In the genomic region with DNA sequence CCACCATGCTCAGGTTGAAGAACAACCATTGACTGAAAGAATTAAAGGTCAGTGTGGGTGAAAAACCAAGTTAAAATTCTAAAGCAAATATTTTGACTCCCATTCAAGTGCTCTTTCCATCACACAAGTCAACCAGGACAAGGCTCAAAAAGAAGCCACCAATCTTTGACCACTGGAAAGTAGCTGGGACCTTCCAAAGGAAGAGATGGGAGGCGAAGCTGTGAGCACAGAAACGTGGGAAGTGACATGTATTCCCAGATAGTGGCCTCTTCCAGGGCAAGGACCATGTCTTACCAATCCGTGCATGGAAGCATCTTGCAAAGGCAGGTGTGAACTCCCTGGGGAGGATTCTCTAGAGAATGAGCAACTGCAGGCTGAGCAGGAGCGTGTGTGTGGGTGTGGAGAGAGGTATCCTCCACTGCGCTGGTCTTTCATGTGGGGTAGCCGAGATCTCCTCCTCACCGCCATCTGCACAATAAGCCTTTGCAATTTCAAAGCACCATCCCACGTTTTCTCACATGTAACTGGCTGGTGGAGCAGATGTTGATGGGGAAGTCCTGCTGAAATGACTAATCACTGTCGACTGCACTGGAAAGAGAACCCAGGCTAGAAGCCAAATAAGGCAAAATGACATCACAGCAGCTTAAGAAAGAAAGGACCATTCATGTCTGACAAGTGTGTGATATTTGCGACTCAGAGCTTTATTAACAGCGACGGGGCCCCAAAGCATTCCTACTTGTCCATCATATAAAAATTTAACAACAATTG, we compare ENCODE assay signal across 8 cellular contexts.
DNase-seq lines count a peak whose midpoint lies in the region; ATAC-seq and TF ChIP-seq lines count a peak whose summit lies in the region.

No MANE protein-coding gene starts in this region.

- H3K27me3 Mint-ChIP-seq in activated CD4-positive, alpha-beta T cell treated with anti-CD3 and anti-CD28 coated beads, Interleukin-2, amount 10 ng/mL, durations not matched to agents 24 days and 14 days = peaks cover 45% of the 10 kb centered on the region

- no peaks in the 10 kb centered on the region for H3K36me3 Mint-ChIP-seq in activated CD4-positive, alpha-beta T cell treated with anti-CD3 and anti-CD28 coated beads, Interleukin-2, amount 10 ng/mL, durations not matched to agents 24 days and 14 days (ENCODE audit: low read depth)

- H3K27me3 ChIP-seq in upper lobe of right lung = no peaks in the 10 kb centered on the region

- no peaks in the 10 kb centered on the region for H3K9me3 Mint-ChIP-seq in activated CD4-positive, alpha-beta T cell treated with anti-CD3 and anti-CD28 coated beads, Interleukin-2, amount 10 ng/mL, durations not matched to agents 24 days and 14 days

- peak overlapping the region; percentile 77 for H3K27ac Mint-ChIP-seq in activated CD4-positive, alpha-beta T cell treated with anti-CD3 and anti-CD28 coated beads, Interleukin-2, amount 10 ng/mL, durations not matched to agents 24 days and 14 days

- no peaks in the 10 kb centered on the region for H3K36me3 ChIP-seq in upper lobe of right lung

- H3K9me3 ChIP-seq in upper lobe of right lung = no peaks in the 10 kb centered on the region

- no peak overlapping the region for H3K4me3 Mint-ChIP-seq in activated CD4-positive, alpha-beta T cell treated with anti-CD3 and anti-CD28 coated beads, Interleukin-2, amount 10 ng/mL, durations not matched to agents 24 days and 14 days

- peak; percentile 79 for ATAC-seq in GM19438 (IDR thresholded peaks at IDR 0.05; ENCODE audit: low read depth, unreplicated experiment)
- peak; percentile 94 for ATAC-seq in HG03442 (IDR thresholded peaks at IDR 0.05; ENCODE audit: unreplicated experiment)
- ATAC-seq in upper lobe of right lung = peak; percentile 54

- peaks cover 23% of the 10 kb centered on the region for H3K4me1 Mint-ChIP-seq in activated CD4-positive, alpha-beta T cell treated with anti-CD3 and anti-CD28 coated beads, Interleukin-2, amount 10 ng/mL, durations not matched to agents 24 days and 14 days

- DNase-seq in COLO829 (ENCODE audit: low spot score) = peak; percentile 28
- DNase-seq in activated CD4-positive, alpha-beta T cell treated with anti-CD3 and anti-CD28 coated beads, Interleukin-2, amount 10 ng/mL, durations not matched to agents 24 days and 14 days = peak; percentile 81
- peak; percentile 21 to 50 for DNase-seq in foreskin fibroblast
- no peak for DNase-seq in upper lobe of right lung
- DNase-seq in UCSD-AML1 (lab: John Stamatoyannopoulos, UW; ENCODE audit: unreplicated experiment) = no peak
- no peak for DNase-seq in T-helper 9 cell

- H3K27ac ChIP-seq in upper lobe of right lung = no peak overlapping the region

- TF ChIP-seq CTCF in foreskin fibroblast (IDR thresholded peaks at IDR 0.05; ENCODE audit: low read depth, low read length) = no peak
- no peak for TF ChIP-seq CTCF in upper lobe of right lung (IDR thresholded peaks at IDR 0.05)

- intact Hi-C loops in activated CD4-positive, alpha-beta T cell treated with anti-CD3 and anti-CD28 coated beads, Interleukin-2, amount 10 ng/mL, durations not matched to agents 24 days and 14 days (cut with micrococcal nuclease) = loop anchor here (1.0 to 5.0 kb wide), 9 partner anchors 62 to 471 kb away; a partner anchor contains a TSS
- intact Hi-C loops in upper lobe of right lung (cut with DNase I) = no loop called here

- H3K4me1 ChIP-seq in upper lobe of right lung = peaks cover 8% of the 10 kb centered on the region

- H3K4me3 ChIP-seq in foreskin fibroblast (ENCODE audit: low read depth in 1 of 2, low read length in 2 of 2) = no peak overlapping the region
- no peak overlapping the region for H3K4me3 ChIP-seq in upper lobe of right lung

Comparison
In these comparisons a context has a peak if more than half of its experiments do, and no peak if none do; other contexts are left out.
1. DNase-seq: peak in COLO829 (single experiment), activated CD4-positive, alpha-beta T cell treated with anti-CD3 and anti-CD28 coated beads, Interleukin-2, amount 10 ng/mL, durations not matched to agents 24 days and 14 days (single experiment) and foreskin fibroblast (2 of 2); none in upper lobe of right lung (single experiment), UCSD-AML1 (single experiment) and T-helper 9 cell (single experiment).
2. Peak in every context shown above with its lines, with median percentiles within 50 percentile points of each other: ATAC-seq.